10 cellular contexts compared by ENCODE assay signal in the genomic region with DNA sequence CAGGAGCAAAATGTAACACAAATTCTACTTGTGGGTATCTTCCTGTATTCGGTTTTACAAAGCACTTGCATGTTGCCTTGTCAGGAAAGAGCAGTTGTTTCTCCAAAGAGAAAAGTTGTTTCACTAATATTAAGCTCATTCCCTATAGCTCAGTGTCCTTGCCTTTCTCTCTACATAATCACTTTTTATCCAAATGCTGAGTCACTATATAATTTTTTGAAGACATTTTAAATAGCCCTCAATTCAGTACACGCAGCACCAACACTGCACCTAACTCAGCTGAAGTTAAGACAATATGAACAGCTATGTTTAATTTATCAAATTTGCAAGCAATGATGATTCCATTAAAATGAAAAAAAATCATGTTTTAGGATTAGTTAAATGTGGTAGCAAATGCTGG. TPM values are rescaled to one million over a fixed set of nuclear protein-coding genes. Genes with fewer than 3 reads are reported as not detected.
DNase-seq lines count a peak whose midpoint lies in the region; ATAC-seq and TF ChIP-seq lines count a peak whose summit lies in the region.
"Had no signal": no experiment of that assay in that cellular context is flagged by ENCODE, and none has a peak within 500 bp of the region (broad histone marks: within the 10 kb centered on the region; RNA-seq: fewer than 3 reads in every experiment).

No MANE protein-coding gene starts in this region.

- peaks cover 34% of the 10 kb centered on the region for H3K4me1 Mint-ChIP-seq in activated CD4-positive, alpha-beta T cell treated with anti-CD3 and anti-CD28 coated beads, Interleukin-2, amount 10 ng/mL, durations not matched to agents 7 days and 5 days
- peaks cover 45% of the 10 kb centered on the region for H3K4me1 Mint-ChIP-seq in mesothelial cell of epicardium

- H3K4me1 ChIP-seq in ascending aorta: peaks cover 5 to 29% of the 10 kb centered on the region in 2 donors
- peaks cover 0 to 48% (median 12%) of the 10 kb centered on the region in 4 donors for H3K4me1 ChIP-seq in tibial nerve

- intact Hi-C loops in ascending aorta (cut with DNase I): loop anchor here (1.0 to 5.0 kb wide), 4 partner anchors 14 to 166 kb away; partner anchors contain the start of gene SLC25A17

- no peaks in the 10 kb centered on the region for H3K9me3 ChIP-seq in ascending aorta
- no peaks in the 10 kb centered on the region for H3K9me3 ChIP-seq in tibial nerve

- ATAC-seq in HG02623 (IDR thresholded peaks at IDR 0.05; ENCODE audit: unreplicated experiment): no peak

- no peaks in the 10 kb centered on the region for H3K27me3 ChIP-seq in ascending aorta
- no peaks in the 10 kb centered on the region for H3K27me3 ChIP-seq in tibial nerve

- TF ChIP-seq POLR2A in tibial nerve (IDR thresholded peaks at IDR 0.05): no peak

- TF ChIP-seq CTCF in ascending aorta (IDR thresholded peaks at IDR 0.05) (no peak), mesothelial cell of epicardium (IDR thresholded peaks at IDR 0.05; ENCODE audit: unreplicated experiment) (no peak), tibial nerve (IDR thresholded peaks at IDR 0.05) (no peak)

- 67 to 76% methylated on average over 2 of the region's 2 CpGs for WGBS in tibial nerve, 2 donors

- no peak for DNase-seq in activated CD4-positive, alpha-beta T cell treated with anti-CD3 and anti-CD28 coated beads, Interleukin-2, amount 10 ng/mL, durations not matched to agents 7 days and 5 days
- DNase-seq in activated CD4-positive, alpha-beta T cell treated with anti-CD3 and anti-CD28 coated beads for 1 hour: no peak
- DNase-seq in ascending aorta (ENCODE audit: low spot score in 2 of 2) (no peak), mesothelial cell of epicardium (ENCODE audit: low spot score in 2 of 2, unreplicated experiment in 2 of 2) (no peak), tibial nerve (ENCODE audit: low spot score in 2 of 2) (no peak), SKM-1 (lab: John Stamatoyannopoulos, UW; ENCODE audit: unreplicated experiment) (no peak)
- no peak for DNase-seq in stimulated activated CD4-positive, alpha-beta T cell treated with anti-CD3 and anti-CD28 coated beads, Interleukin-4, amount 100 ng/mL, for 1 hour
- DNase-seq: islet precursor cell had no signal

- peak overlapping the region; percentile 83 for H3K27ac Mint-ChIP-seq in activated CD4-positive, alpha-beta T cell treated with anti-CD3 and anti-CD28 coated beads, Interleukin-2, amount 10 ng/mL, durations not matched to agents 7 days and 5 days
- peak overlapping the region; percentile 98 for H3K27ac Mint-ChIP-seq in mesothelial cell of epicardium

- H3K36me3 Mint-ChIP-seq in activated CD4-positive, alpha-beta T cell treated with anti-CD3 and anti-CD28 coated beads, Interleukin-2, amount 10 ng/mL, durations not matched to agents 7 days and 5 days (ENCODE audit: low read depth): no peaks in the 10 kb centered on the region
- H3K36me3 Mint-ChIP-seq in mesothelial cell of epicardium: no peaks in the 10 kb centered on the region

- POLR2A ChIA-PET in activated CD4-positive, alpha-beta T cell treated with anti-CD3 and anti-CD28 coated beads, Interleukin-2, amount 10 ng/mL, durations not matched to agents 7 days and 5 days (lab: Charles Lee): interaction anchor here (1.3 kb wide), 1 partner anchor 31 kb away, joined by 4 read pairs; no protein-coding TSS in a partner anchor

- peak overlapping the region; percentile 75 for H3K4me3 Mint-ChIP-seq in activated CD4-positive, alpha-beta T cell treated with anti-CD3 and anti-CD28 coated beads, Interleukin-2, amount 10 ng/mL, durations not matched to agents 7 days and 5 days
- H3K4me3 Mint-ChIP-seq in mesothelial cell of epicardium: peak overlapping the region; percentile 74

- H3K27ac ChIP-seq in ascending aorta: peak overlapping the region; percentile 97
- peak overlapping the region; percentile 90 to 99 (median 96) for H3K27ac ChIP-seq in tibial nerve
- H3K27ac ChIP-seq: WERI-Rb-1 had no signal

- H3K9me3 Mint-ChIP-seq in activated CD4-positive, alpha-beta T cell treated with anti-CD3 and anti-CD28 coated beads, Interleukin-2, amount 10 ng/mL, durations not matched to agents 7 days and 5 days: no peaks in the 10 kb centered on the region
- no peaks in the 10 kb centered on the region for H3K9me3 Mint-ChIP-seq in mesothelial cell of epicardium

- H3K27me3 Mint-ChIP-seq in activated CD4-positive, alpha-beta T cell treated with anti-CD3 and anti-CD28 coated beads, Interleukin-2, amount 10 ng/mL, durations not matched to agents 7 days and 5 days: no peaks in the 10 kb centered on the region
- no peaks in the 10 kb centered on the region for H3K27me3 Mint-ChIP-seq in mesothelial cell of epicardium (ENCODE audit: low read depth)

- no peaks in the 10 kb centered on the region for H3K36me3 ChIP-seq in ascending aorta
- H3K36me3 ChIP-seq in tibial nerve: no peaks in the 10 kb centered on the region
- H3K36me3 ChIP-seq: WERI-Rb-1 had no signal

- CTCF ChIA-PET in activated CD4-positive, alpha-beta T cell treated with anti-CD3 and anti-CD28 coated beads, Interleukin-2, amount 10 ng/mL, durations not matched to agents 7 days and 5 days (lab: Charles Lee): interaction anchor here (0.6 to 1.8 kb wide), 10 partner anchors 9 to 214 kb away, joined by 3 to 8 read pairs (median 3); no protein-coding TSS in a partner anchor

- no peak for TF ChIP-seq EP300 in tibial nerve (IDR thresholded peaks at IDR 0.05)

- peak overlapping the region; percentile 68 to 70 for H3K4me3 ChIP-seq in ascending aorta
- H3K4me3 ChIP-seq in tibial nerve: peak overlapping the region in 1 of 4 donors; percentile 64

RNA-seq across cellular contexts. Expression of gene MRTFA, which starts 14.5 kb away (rescaled TPM):
- total RNA-seq in activated CD4-positive, alpha-beta T cell treated with anti-CD3 and anti-CD28 coated beads, Interleukin-2, amount 10 ng/mL, durations not matched to agents 7 days and 5 days: 10 to 100 TPM; 61.9 to 71.1 TPM
- total RNA-seq in ascending aorta: 99.3 TPM
- total RNA-seq in mesothelial cell of epicardium: 105 to 109 TPM (median 108 TPM) in 3 replicates
- 100 to 1,000 TPM in 2 of 4 donors, 10 to 100 TPM in 2; 69.7 to 119 (median 104) TPM for total RNA-seq in tibial nerve

RNA-seq across cellular contexts. Expression of gene MCHR1, which starts 28.2 kb away (rescaled TPM):
- not detected for total RNA-seq in activated CD4-positive, alpha-beta T cell treated with anti-CD3 and anti-CD28 coated beads, Interleukin-2, amount 10 ng/mL, durations not matched to agents 7 days and 5 days
- total RNA-seq in ascending aorta (not detected), mesothelial cell of epicardium (2.5 to 3.5 TPM (median 3.2 TPM) in 3 replicates), tibial nerve (1 to 10 TPM in 1 of 4 donors, under 1 TPM in 1, not detected in 2; 0.39 to 1.0 TPM)
